In the genomic region with DNA sequence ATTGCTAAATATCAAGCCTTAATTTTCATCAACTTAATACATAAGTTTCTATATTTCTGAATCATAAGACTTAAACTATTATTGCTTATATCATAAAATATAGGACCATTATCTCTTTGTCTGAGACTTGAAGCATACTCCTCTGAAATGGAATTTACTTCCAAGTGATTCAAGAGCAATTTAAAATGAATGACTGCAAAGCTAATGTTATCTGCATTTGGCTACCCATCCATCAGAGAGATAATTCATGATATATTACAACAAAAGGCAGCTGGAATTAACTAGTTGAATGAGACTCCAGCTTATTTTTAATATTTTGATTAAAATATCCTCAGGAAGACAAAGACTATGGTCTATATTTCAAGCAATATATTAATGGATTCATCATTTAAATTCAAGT, we compare ENCODE assay signal across 8 cellular contexts.
"Had no signal": no experiment of that assay in that cellular context is flagged by ENCODE, and none has a peak within 500 bp of the region (broad histone marks: within the 10 kb centered on the region; RNA-seq: fewer than 3 reads in every experiment).

No MANE protein-coding gene starts in this region.

- H3K4me3 ChIP-seq: GM12878 had no signal

- ATAC-seq: GM12878 had no signal

- FAIRE-seq: G401.6, GM12878, GM12891, GM12892, GM18507, GM19239 had no signal

- DNase-seq: GDM1, GF-D8 had no signal
